Comparison of ENCODE assay signal across 10 cellular contexts in genomic region chr4:88600129-88600849, GRCh38. TPM values are rescaled to one million over a fixed set of nuclear protein-coding genes. Genes with fewer than 3 reads are reported as not detected.
DNase-seq lines count a peak whose midpoint lies in the region; ATAC-seq and TF ChIP-seq lines count a peak whose summit lies in the region.
"Had no signal": no experiment of that assay in that cellular context is flagged by ENCODE, and none has a peak within 500 bp of the region (broad histone marks: within the 10 kb centered on the region; RNA-seq: fewer than 3 reads in every experiment).

No MANE protein-coding gene starts in this region.

- peaks cover 31 to 51% of the 10 kb centered on the region in 2 donors for H3K4me1 Mint-ChIP-seq in stimulated activated naive B cell treated with anti-CD40 and anti-IgM and Interleukin-4, amounts not matched to agents 10 μg/mL and 1 μg/mL and 100 μg/mL, for 72 hours
- peaks cover 13% of the 10 kb centered on the region for H3K4me1 Mint-ChIP-seq in neural progenitor cell

- peaks cover 6 to 24% of the 10 kb centered on the region in 2 donors for H3K36me3 Mint-ChIP-seq in stimulated activated naive B cell treated with anti-CD40 and anti-IgM and Interleukin-4, amounts not matched to agents 10 μg/mL and 1 μg/mL and 100 μg/mL, for 72 hours
- no peaks in the 10 kb centered on the region for H3K36me3 Mint-ChIP-seq in neural progenitor cell

- no peaks in the 10 kb centered on the region for H3K27me3 Mint-ChIP-seq in stimulated activated naive B cell treated with anti-CD40 and anti-IgM and Interleukin-4, amounts not matched to agents 10 μg/mL and 1 μg/mL and 100 μg/mL, for 72 hours
- no peaks in the 10 kb centered on the region for H3K27me3 Mint-ChIP-seq in neural progenitor cell (ENCODE audit: insufficient read depth, low read depth)

- H2AFZ ChIP-seq in neural progenitor cell (replicated peaks) = no peak overlapping the region

- H3K27ac ChIP-seq in VCaP (peak overlapping the region; percentile 91), neural progenitor cell (no peak overlapping the region)

- no peaks in the 10 kb centered on the region for H3K27me3 ChIP-seq in neural progenitor cell

- no peaks in the 10 kb centered on the region for H3K79me2 ChIP-seq in neural progenitor cell (ENCODE audit: low read depth)

- no peak overlapping the region for H3K4me3 ChIP-seq in neural progenitor cell

- peaks cover 21% of the 10 kb centered on the region for H3F3A ChIP-seq in neural progenitor cell (ENCODE audit: low read depth)

- H3K4me1 ChIP-seq in neural progenitor cell = peaks cover 28% of the 10 kb centered on the region

- H4K20me1 ChIP-seq in neural progenitor cell (ENCODE audit: low read depth) = no peaks in the 10 kb centered on the region

- no peaks in the 10 kb centered on the region for H3K36me3 ChIP-seq in neural progenitor cell

- no peak for ATAC-seq in stimulated activated naive B cell treated with anti-CD40 and anti-IgM and Interleukin-4, amounts not matched to agents 10 μg/mL and 1 μg/mL and 100 μg/mL, for 72 hours (replicated peaks)

- peak overlapping the region; percentile 49 for H3K27ac Mint-ChIP-seq in stimulated activated naive B cell treated with anti-CD40 and anti-IgM and Interleukin-4, amounts not matched to agents 10 μg/mL and 1 μg/mL and 100 μg/mL, for 72 hours
- no peak overlapping the region for H3K27ac Mint-ChIP-seq in neural progenitor cell
- H3K27ac Mint-ChIP-seq: activated T-helper 2 cell treated with anti-CD3 and anti-CD28 coated beads, Interferon-gamma antibody, Interleukin-2, Interleukin-4, amounts not matched to agents 10 μg/mL and 5 μg/mL and 100 μg/mL, durations not matched to agents 14 hours and 24 hours and 36 hours had no signal

- DNase-seq in SIG-M5 treated with dmso at 0.1 percent for 504 hours (lab: John Stamatoyannopoulos, UW; ENCODE audit: unreplicated experiment) (peak; percentile 42), SIG-M5 (lab: John Stamatoyannopoulos, UW) (no peak), glomerular visceral epithelial cell (ENCODE audit: extremely low spot score) (peak; percentile 21), kidney glomerular epithelial cell (lab: John Stamatoyannopoulos, UW) (no peak), NAMALWA (ENCODE audit: low spot score) (no peak), neural progenitor cell (ENCODE audit: low spot score) (no peak)
- DNase-seq in stimulated activated naive B cell treated with anti-CD40 and anti-IgM and Interleukin-4, amounts not matched to agents 10 μg/mL and 1 μg/mL and 100 μg/mL, for 72 hours = no peak
- DNase-seq: ACHN had no signal

- no peaks in the 10 kb centered on the region for H3K9me3 ChIP-seq in neural progenitor cell (ENCODE audit: low read depth)

- no peaks in the 10 kb centered on the region for H3K9me3 Mint-ChIP-seq in stimulated activated naive B cell treated with anti-CD40 and anti-IgM and Interleukin-4, amounts not matched to agents 10 μg/mL and 1 μg/mL and 100 μg/mL, for 72 hours
- H3K9me3 Mint-ChIP-seq in neural progenitor cell = no peaks in the 10 kb centered on the region
- H3K9me3 Mint-ChIP-seq: activated T-helper 2 cell treated with anti-CD3 and anti-CD28 coated beads, Interferon-gamma antibody, Interleukin-2, Interleukin-4, amounts not matched to agents 10 μg/mL and 5 μg/mL and 100 μg/mL, durations not matched to agents 14 hours and 24 hours and 36 hours had no signal

- H3K4me2 ChIP-seq in neural progenitor cell = no peak overlapping the region

- no peak overlapping the region for H3K9ac ChIP-seq in neural progenitor cell

- no peak for TF ChIP-seq CTCF in VCaP (conservative IDR thresholded peaks at IDR 0.05)
- no peak for TF ChIP-seq CTCF in neural progenitor cell (IDR thresholded peaks at IDR 0.05)

- H3K4me3 Mint-ChIP-seq in stimulated activated naive B cell treated with anti-CD40 and anti-IgM and Interleukin-4, amounts not matched to agents 10 μg/mL and 1 μg/mL and 100 μg/mL, for 72 hours = peak overlapping the region in 1 of 2 donors; percentile 26
- no peak overlapping the region for H3K4me3 Mint-ChIP-seq in neural progenitor cell

RNA-seq across cellular contexts. Expression of gene HERC3, which starts 8.0 kb away (rescaled TPM):
- total RNA-seq in neural progenitor cell (ENCODE audit: low replicate concordance) = 2.3 and 4.1 TPM in 2 replicates

Comparison
In these comparisons a context has a peak if more than half of its experiments do, and no peak if none do; other contexts are left out.
1. DNase-seq: peak in SIG-M5 treated with dmso at 0.1 percent for 504 hours (single experiment) and glomerular visceral epithelial cell (single experiment); none in SIG-M5 (single experiment), stimulated activated naive B cell treated with anti-CD40 and anti-IgM and Interleukin-4, amounts not matched to agents 10 μg/mL and 1 μg/mL and 100 μg/mL, for 72 hours (single experiment), kidney glomerular epithelial cell (single experiment), NAMALWA (single experiment) and neural progenitor cell (single experiment).